Comparison of ENCODE assay signal across 11 cellular contexts in genomic region chr1:23576338-23577055, GRCh38. TPM values are rescaled to one million over a fixed set of nuclear protein-coding genes. Genes with fewer than 3 reads are reported as not detected.
DNase-seq lines count a peak whose midpoint lies in the region; ATAC-seq, FAIRE-seq and TF ChIP-seq lines count a peak whose summit lies in the region.
"Had no signal": no experiment of that assay in that cellular context is flagged by ENCODE, and none has a peak within 500 bp of the region (broad histone marks: within the 10 kb centered on the region; RNA-seq: fewer than 3 reads in every experiment).

No MANE protein-coding gene starts in this region.

- no peaks in the 10 kb centered on the region for H4K20me1 ChIP-seq in HepG2 (ENCODE audit: insufficient read depth, low read length)

- H3K9me3 Mint-ChIP-seq in activated T-helper 2 cell treated with anti-CD3 and anti-CD28 coated beads, Interferon-gamma antibody, Interleukin-2, Interleukin-4, amounts not matched to agents 10 μg/mL and 5 μg/mL and 100 μg/mL, durations not matched to agents 14 hours and 24 hours and 36 hours: no peaks in the 10 kb centered on the region

- H3K4me3 Mint-ChIP-seq in activated T-helper 2 cell treated with anti-CD3 and anti-CD28 coated beads, Interferon-gamma antibody, Interleukin-2, Interleukin-4, amounts not matched to agents 10 μg/mL and 5 μg/mL and 100 μg/mL, durations not matched to agents 14 hours and 24 hours and 36 hours (ENCODE audit: low read depth): peak overlapping the region; percentile 60

- intact Hi-C loops in activated T-helper 2 cell treated with anti-CD3 and anti-CD28 coated beads, Interferon-gamma antibody, Interleukin-2, Interleukin-4, amounts not matched to agents 10 μg/mL and 5 μg/mL and 100 μg/mL, durations not matched to agents 14 hours and 24 hours and 36 hours (cut with micrococcal nuclease): loop anchor here (1.0 kb wide), 3 partner anchors 15 to 41 kb away; partner anchors contain the start of gene ID3
- intact Hi-C loops in HepG2 (cut with micrococcal nuclease; ENCODE audit: unreplicated experiment): loop anchor here (5.0 kb wide), 1 partner anchor 51 kb away; no protein-coding TSS in a partner anchor
- intact Hi-C loops in testis (cut with DNase I; ENCODE audit: low total_unique reads): no loop called here
- intact Hi-C loops in mucosa of descending colon (cut with DNase I, micrococcal nuclease): no loop called here

- peak overlapping the region; percentile 71 for H3K27ac Mint-ChIP-seq in activated T-helper 2 cell treated with anti-CD3 and anti-CD28 coated beads, Interferon-gamma antibody, Interleukin-2, Interleukin-4, amounts not matched to agents 10 μg/mL and 5 μg/mL and 100 μg/mL, durations not matched to agents 14 hours and 24 hours and 36 hours

- no peak for TF ChIP-seq RAD21 in HepG2 (CRISPR knock-in tag; IDR thresholded peaks at IDR 0.05)

- CTCF ChIA-PET in HepG2 (lab: Yijun Ruan, JAX; ENCODE audit: low intra/inter-chr PET ratio, low total read pairs): no interaction called here

- H2AFZ ChIP-seq in HepG2 (ENCODE audit: low read length): no peak overlapping the region

- ATAC-seq in HepG2 (peak; percentile 24; the same call in 2 of the 3 replicates), HG02571 (IDR thresholded peaks at IDR 0.05; ENCODE audit: unreplicated experiment) (no peak), mucosa of descending colon (no peak), HG03280 (IDR thresholded peaks at IDR 0.05; ENCODE audit: unreplicated experiment) (no peak)

- H3K27ac ChIP-seq in HepG2 (ENCODE audit: extremely low read length, insufficient read depth, low read length) (no peak overlapping the region), testis (peak overlapping the region; percentile 18 to 57)

- H3K27me3 ChIP-seq in HepG2 (ENCODE audit: control insufficient read depth in 1 of 2, insufficient read depth in 2 of 2, low read length in 2 of 2) (peaks cover 0 to 17% of the 10 kb centered on the region in 2 experiments; a peak in 1 of 5 replicates), testis (no peaks in the 10 kb centered on the region)

- POLR2A ChIA-PET in HepG2 (lab: Yijun Ruan, JAX): interaction anchor here (1.1 to 2.2 kb wide), 8 partner anchors 9 to 21 kb away, joined by 3 to 38 read pairs (median 8); partner anchors contain the start of gene ID3

- 10% methylated on average over 6 of the region's 7 CpGs for WGBS in HepG2 (ENCODE audit: low lambda C conversion rate)
- WGBS in testis, 2 donors: 75 to 79% methylated on average over 7 of the region's 7 CpGs

- no peaks in the 10 kb centered on the region for H3K79me2 ChIP-seq in HepG2 (ENCODE audit: insufficient read depth, low read length)

- no peak for FAIRE-seq in HepG2 (lab: Jason Lieb, UNC)
- FAIRE-seq: A204.1 had no signal

- H3K4me3 ChIP-seq in HepG2 (replicated peaks in 1 of 3; ENCODE audit: insufficient read depth in 1 of 3, low read depth in 2 of 3, low read length in 3 of 3) (peak overlapping the region in 1 of 3 experiments; percentile 35; a peak in 1 of 6 replicates), testis (no peak overlapping the region), mucosa of descending colon (no peak overlapping the region)

- no peak overlapping the region for H3K9ac ChIP-seq in HepG2 (ENCODE audit: insufficient read depth, low read depth, low read length)

- no peaks in the 10 kb centered on the region for H3K9me3 ChIP-seq in HepG2 (ENCODE audit: low read length)
- no peaks in the 10 kb centered on the region for H3K9me3 ChIP-seq in testis
- no peaks in the 10 kb centered on the region for H3K9me3 ChIP-seq in mucosa of descending colon

- no peaks in the 10 kb centered on the region for H3K27me3 Mint-ChIP-seq in activated T-helper 2 cell treated with anti-CD3 and anti-CD28 coated beads, Interferon-gamma antibody, Interleukin-2, Interleukin-4, amounts not matched to agents 10 μg/mL and 5 μg/mL and 100 μg/mL, durations not matched to agents 14 hours and 24 hours and 36 hours (ENCODE audit: low read depth)

- peaks cover 27% of the 10 kb centered on the region for H3K4me1 Mint-ChIP-seq in activated T-helper 2 cell treated with anti-CD3 and anti-CD28 coated beads, Interferon-gamma antibody, Interleukin-2, Interleukin-4, amounts not matched to agents 10 μg/mL and 5 μg/mL and 100 μg/mL, durations not matched to agents 14 hours and 24 hours and 36 hours (ENCODE audit: low read depth)

- no peak for TF ChIP-seq EP300 in HepG2 (IDR thresholded peaks at IDR 0.05; ENCODE audit: low read depth in 2 of 2, low read length in 2 of 2)
- TF ChIP-seq EP300 in HepG2 (CRISPR knock-in tag; IDR thresholded peaks at IDR 0.05; ENCODE audit: borderline replicate concordance): no peak

- TF ChIP-seq CTCF in HepG2 (CRISPR knock-in tag; IDR thresholded peaks at IDR 0.05) (no peak), testis (IDR thresholded peaks at IDR 0.05) (no peak), mucosa of descending colon (IDR thresholded peaks at IDR 0.05) (no peak)

- no peaks in the 10 kb centered on the region for H3K36me3 Mint-ChIP-seq in activated T-helper 2 cell treated with anti-CD3 and anti-CD28 coated beads, Interferon-gamma antibody, Interleukin-2, Interleukin-4, amounts not matched to agents 10 μg/mL and 5 μg/mL and 100 μg/mL, durations not matched to agents 14 hours and 24 hours and 36 hours (ENCODE audit: low read depth)

- H3K4me1 ChIP-seq in HepG2 (ENCODE audit: insufficient read depth, low read length): peaks cover 67% of the 10 kb centered on the region
- H3K4me1 ChIP-seq in testis: peaks cover 10% of the 10 kb centered on the region
- H3K4me1 ChIP-seq in mucosa of descending colon (ENCODE audit: low read depth): peaks cover 10% of the 10 kb centered on the region

- H3K4me2 ChIP-seq in HepG2 (ENCODE audit: low read depth, low read length): peak overlapping the region; percentile 70

- BruUV-seq in HepG2 (replicated peaks; lab: Mats Ljungman, UMichigan): no TSS peak

- H3K36me3 ChIP-seq in HepG2 (replicated peaks in 1 of 2; ENCODE audit: control insufficient read depth in 1 of 2, insufficient read depth in 2 of 2, low read length in 2 of 2): no peaks in the 10 kb centered on the region
- H3K36me3 ChIP-seq in testis (ENCODE audit: low read depth, missing control alignments): no peaks in the 10 kb centered on the region
- no peaks in the 10 kb centered on the region for H3K36me3 ChIP-seq in mucosa of descending colon (ENCODE audit: low read depth)

- in situ Hi-C loops in HepG2 (cut with HindIII; ENCODE audit: extremely low pct_ligation_motif_present, low pct_unique_long_range_greater_than_20kb): no loop called here

- DNase-seq in NCI-H1694 treated with DMSO at 0.1 percent for 48 hours (lab: John Stamatoyannopoulos, UW) (peak; percentile 11), NCI-H1694 (lab: John Stamatoyannopoulos, UW) (no peak), HepG2 (ENCODE audit: low spot score) (no peak), testis (no peak), mucosa of descending colon (no peak)
- DNase-seq in activated T-helper 2 cell treated with anti-CD3 and anti-CD28 coated beads, Interferon-gamma antibody, Interleukin-2, Interleukin-4, amounts not matched to agents 10 μg/mL and 5 μg/mL and 100 μg/mL, durations not matched to agents 14 hours and 24 hours and 36 hours (ENCODE audit: low spot score): no peak
- DNase-seq: nucleus accumbens, SIG-M5 had no signal

- no peak for TF ChIP-seq POLR2A in HepG2 (IDR thresholded peaks at IDR 0.05; ENCODE audit: insufficient read depth in 1 of 2, low read depth in 2 of 2, low read length in 2 of 2)
- no peak for TF ChIP-seq POLR2A in testis (IDR thresholded peaks at IDR 0.05)

RNA-seq across cellular contexts. Expression of gene ID3, which starts 17.2 kb away (rescaled TPM):
- 24.7 and 26.9 TPM in 2 replicates for total RNA-seq in activated T-helper 2 cell treated with anti-CD3 and anti-CD28 coated beads, Interferon-gamma antibody, Interleukin-2, Interleukin-4, amounts not matched to agents 10 μg/mL and 5 μg/mL and 100 μg/mL, durations not matched to agents 14 hours and 24 hours and 36 hours
- total RNA-seq in HepG2 (2016; rRNA removed; fragmentation: Illumina TruSeq; extraction: Trizol): 67.8 and 115 TPM in 2 replicates
- total RNA-seq in HepG2 (2016; cell fraction: cytosol; rRNA removed; fragmentation: Illumina TruSeq; extraction: Trizol; ENCODE audit: low read depth): 119 and 126 TPM in 2 replicates
- total RNA-seq in HepG2 (2016; cell fraction: insoluble cytoplasmic fraction; rRNA removed; fragmentation: Illumina TruSeq; extraction: Trizol): 65.6 and 120 TPM in 2 replicates
- 79.8 and 82.4 TPM in 2 replicates for total RNA-seq in HepG2 (2016; cell fraction: membrane; rRNA removed; fragmentation: Illumina TruSeq; extraction: Trizol)
- total RNA-seq in HepG2 (2016; cell fraction: nucleus; rRNA removed; fragmentation: Illumina TruSeq; extraction: Trizol): 82.3 and 85.6 TPM in 2 replicates
- 34.9 and 64.8 TPM in 2 replicates for polyA plus RNA-seq in HepG2 (2011; rRNA removed)
- polyA plus RNA-seq in HepG2 (2011; cell fraction: cytosol; rRNA removed): 40.3 and 106 TPM in 2 replicates
- polyA plus RNA-seq in HepG2 (2011; cell fraction: nucleus; rRNA removed): 50.4 and 124 TPM in 2 replicates
- polyA plus RNA-seq in HepG2 (2012): 19.1 and 19.4 TPM in 2 replicates
- polyA plus RNA-seq in HepG2 (2016; cell fraction: cytosol; fragmentation: Illumina TruSeq; extraction: Trizol; ENCODE audit: low read depth): 19.4 and 20.9 TPM in 2 replicates
- polyA plus RNA-seq in HepG2 (2016; cell fraction: insoluble cytoplasmic fraction; fragmentation: Illumina TruSeq; extraction: Trizol; ENCODE audit: low read depth): 67.3 and 67.6 TPM in 2 replicates
- 27.8 and 28.9 TPM in 2 replicates for polyA plus RNA-seq in HepG2 (2016; cell fraction: membrane; fragmentation: Illumina TruSeq; extraction: Trizol; ENCODE audit: low read depth)
- polyA plus RNA-seq in HepG2 (2016; cell fraction: nucleus; fragmentation: Illumina TruSeq; extraction: Trizol; ENCODE audit: insufficient read depth, low read depth): 106 and 110 TPM in 2 replicates
- 66.2 and 315 TPM in 2 replicates for polyA minus RNA-seq in HepG2 (2011; rRNA and poly(A)+ RNA removed; ENCODE audit: low replicate concordance)
- polyA minus RNA-seq in HepG2 (2011; cell fraction: cytosol; rRNA and poly(A)+ RNA removed): 18.4 and 43.5 TPM in 2 replicates
- 53.5 and 115 TPM in 2 replicates for polyA minus RNA-seq in HepG2 (2011; cell fraction: nucleus; rRNA and poly(A)+ RNA removed)
- 10 to 100 TPM; 27.2 to 34.5 TPM for total RNA-seq in testis
- polyA plus RNA-seq in testis (ENCODE audit: insufficient read depth, low read depth, low replicate concordance): 24.5 TPM
- total RNA-seq in mucosa of descending colon: 100 to 1,000 TPM in 2 of 3 donors, 10 to 100 TPM in 1; 83.0 to 316 (median 121) TPM

RNA-seq across cellular contexts. Expression of gene E2F2, which starts 45.5 kb away (rescaled TPM):
- 17.2 and 18.6 TPM in 2 replicates for total RNA-seq in activated T-helper 2 cell treated with anti-CD3 and anti-CD28 coated beads, Interferon-gamma antibody, Interleukin-2, Interleukin-4, amounts not matched to agents 10 μg/mL and 5 μg/mL and 100 μg/mL, durations not matched to agents 14 hours and 24 hours and 36 hours
- 5.7 and 6.6 TPM in 2 replicates for total RNA-seq in HepG2 (2016; rRNA removed; fragmentation: Illumina TruSeq; extraction: Trizol)
- 1.1 and 1.3 TPM in 2 replicates for total RNA-seq in HepG2 (2016; cell fraction: cytosol; rRNA removed; fragmentation: Illumina TruSeq; extraction: Trizol; ENCODE audit: low read depth)
- total RNA-seq in HepG2 (2016; cell fraction: insoluble cytoplasmic fraction; rRNA removed; fragmentation: Illumina TruSeq; extraction: Trizol): 4.9 and 6.0 TPM in 2 replicates
- 2.6 TPM in 2 replicates for total RNA-seq in HepG2 (2016; cell fraction: membrane; rRNA removed; fragmentation: Illumina TruSeq; extraction: Trizol)
- 5.1 and 7.1 TPM in 2 replicates for total RNA-seq in HepG2 (2016; cell fraction: nucleus; rRNA removed; fragmentation: Illumina TruSeq; extraction: Trizol)
- 0.50 and 0.65 TPM in 2 replicates for polyA plus RNA-seq in HepG2 (2011; rRNA removed)
- polyA plus RNA-seq in HepG2 (2011; cell fraction: cytosol; rRNA removed): 0.29 and 0.35 TPM in 2 replicates
- 1.9 TPM in 2 replicates for polyA plus RNA-seq in HepG2 (2011; cell fraction: nucleus; rRNA removed)
- polyA plus RNA-seq in HepG2 (2012): 0.63 and 1.4 TPM in 2 replicates
- polyA plus RNA-seq in HepG2 (2016; cell fraction: cytosol; fragmentation: Illumina TruSeq; extraction: Trizol; ENCODE audit: low read depth): 0.24 and 0.26 TPM in 2 replicates
- 3.4 and 4.2 TPM in 2 replicates for polyA plus RNA-seq in HepG2 (2016; cell fraction: insoluble cytoplasmic fraction; fragmentation: Illumina TruSeq; extraction: Trizol; ENCODE audit: low read depth)
- polyA plus RNA-seq in HepG2 (2016; cell fraction: membrane; fragmentation: Illumina TruSeq; extraction: Trizol; ENCODE audit: low read depth): 0.62 and 0.69 TPM in 2 replicates
- 12.8 and 14.2 TPM in 2 replicates for polyA plus RNA-seq in HepG2 (2016; cell fraction: nucleus; fragmentation: Illumina TruSeq; extraction: Trizol; ENCODE audit: insufficient read depth, low read depth)
- polyA minus RNA-seq in HepG2 (2011; rRNA and poly(A)+ RNA removed; ENCODE audit: low replicate concordance): 1.8 and 19.5 TPM in 2 replicates
- polyA minus RNA-seq in HepG2 (2011; cell fraction: cytosol; rRNA and poly(A)+ RNA removed): 0.79 and 1.1 TPM in 2 replicates
- 0.87 and 1.3 TPM in 2 replicates for polyA minus RNA-seq in HepG2 (2011; cell fraction: nucleus; rRNA and poly(A)+ RNA removed)
- total RNA-seq in testis: 1 to 10 TPM; 4.2 to 6.6 TPM
- 4.8 TPM for polyA plus RNA-seq in testis (ENCODE audit: insufficient read depth, low read depth, low replicate concordance)
- total RNA-seq in mucosa of descending colon: 10 to 100 TPM in 2 of 3 donors, 1 to 10 TPM in 1; 8.6 to 18.0 (median 14.5) TPM

Comparison
In these comparisons a context has a peak if more than half of its experiments do, and no peak if none do; other contexts are left out.
1. intact Hi-C loops: an anchor here in activated T-helper 2 cell treated with anti-CD3 and anti-CD28 coated beads, Interferon-gamma antibody, Interleukin-2, Interleukin-4, amounts not matched to agents 10 μg/mL and 5 μg/mL and 100 μg/mL, durations not matched to agents 14 hours and 24 hours and 36 hours (1.0 kb wide) and HepG2 (5.0 kb wide); none called in testis and mucosa of descending colon.